ENCODE assay signal across 4 cellular contexts in the genomic region with DNA sequence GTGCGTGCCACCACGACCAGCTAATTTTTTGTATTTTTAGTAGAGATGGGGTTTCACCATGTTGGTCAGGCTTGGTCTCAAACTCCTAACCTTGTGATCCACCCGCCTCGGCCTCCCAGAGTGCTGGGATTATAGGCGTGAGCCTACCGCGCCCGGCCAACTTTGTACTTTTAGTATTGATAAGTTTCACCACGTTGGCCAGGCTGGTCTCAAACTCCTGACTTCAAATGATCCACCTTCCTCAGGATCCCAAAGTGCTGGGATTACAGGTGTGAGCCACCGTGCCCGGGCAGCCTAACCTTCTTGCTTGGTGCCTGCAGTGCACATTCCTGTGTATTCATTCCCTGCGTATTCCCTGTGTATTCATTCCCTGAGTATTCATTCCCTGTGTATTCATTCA. TPM values are rescaled to one million over a fixed set of nuclear protein-coding genes. Genes with fewer than 3 reads are reported as not detected.
"Had no signal": no experiment of that assay in that cellular context is flagged by ENCODE, and none has a peak within 500 bp of the region (broad histone marks: within the 10 kb centered on the region; RNA-seq: fewer than 3 reads in every experiment).

No MANE protein-coding gene starts in this region.

RNA-seq across cellular contexts. Expression of a gene that starts 49.0 kb away (rescaled TPM):
- total RNA-seq: GM23248, HepG2, HFFc6, HT1080 had no signal
- polyA plus RNA-seq: GM23248, HepG2 had no signal
